In the genomic region with DNA sequence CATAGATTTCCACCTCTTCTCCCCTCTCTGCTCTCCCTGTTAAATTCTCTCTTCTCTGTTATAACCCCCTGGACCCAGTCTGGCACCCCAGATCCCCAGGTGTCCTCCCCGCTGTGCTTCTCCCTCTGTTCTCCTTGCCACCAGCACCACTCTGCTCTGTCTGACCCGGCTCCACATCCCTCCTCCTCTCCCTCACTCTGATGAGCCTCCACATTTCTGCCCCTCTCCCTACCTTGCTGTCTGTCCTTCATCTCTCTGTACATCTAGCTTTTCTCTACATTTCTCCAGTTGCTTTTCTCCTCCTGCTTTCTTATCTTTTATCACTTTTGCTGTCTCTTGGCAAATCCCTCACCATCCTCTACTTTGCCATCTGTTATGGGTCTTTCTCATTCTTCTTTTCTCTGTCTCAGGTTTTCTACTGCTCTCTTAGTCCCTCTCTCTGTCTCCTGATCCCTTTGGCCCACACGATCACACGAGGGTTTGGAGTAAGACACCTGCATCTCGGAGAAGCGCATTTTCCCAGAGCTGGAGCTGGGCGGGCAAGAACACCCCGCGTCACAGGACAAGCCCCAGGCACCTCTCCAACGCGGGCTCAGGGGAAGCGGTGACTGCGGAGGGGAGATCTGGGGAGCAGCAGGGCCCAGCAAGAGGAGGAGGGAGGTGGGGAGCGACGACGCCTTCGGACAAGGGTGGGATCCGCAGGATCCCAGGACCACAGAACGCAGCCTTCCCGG, we compare ENCODE assay signal across 8 cellular contexts. TPM values are rescaled to one million over a fixed set of nuclear protein-coding genes. Genes with fewer than 3 reads are reported as not detected.
DNase-seq lines count a peak whose midpoint lies in the region; ATAC-seq and TF ChIP-seq lines count a peak whose summit lies in the region.
"Not testable (repeated sequence)": the region's sequence is repeated elsewhere in the genome, so short reads cannot be mapped to it uniquely, and the experiment has no call there.

No MANE protein-coding gene starts in this region.

- peaks cover 0 to 74% (median 27%) of the 10 kb centered on the region in 11 donors for H3K9me3 Mint-ChIP-seq in naive thymus-derived CD4-positive, alpha-beta T cell

- peaks cover 13% of the 10 kb centered on the region for H3K36me3 ChIP-seq in HUES64 (ENCODE audit: insufficient read depth, low read length)
- peaks cover 0 to 23% (median 4%) of the 10 kb centered on the region in 3 experiments for H3K36me3 ChIP-seq in naive thymus-derived CD4-positive, alpha-beta T cell (ENCODE audit: control insufficient read depth in 2 of 3, insufficient read depth in 3 of 3, low read length in 3 of 3)

- not testable (repeated sequence) for H3K27me3 ChIP-seq in HUES64 (ENCODE audit: insufficient read depth, low read length); naive thymus-derived CD4-positive, alpha-beta T cell (ENCODE audit: control insufficient read depth in 2 of 2, insufficient read depth in 2 of 2, low read length in 2 of 2)

- H3K4me1 Mint-ChIP-seq in naive thymus-derived CD4-positive, alpha-beta T cell, result peaks cover 11 to 29% (median 17%) of the 10 kb centered on the region in 7 donors

- peak; percentile 28 for ATAC-seq in GM21576 (IDR thresholded peaks at IDR 0.05; ENCODE audit: unreplicated experiment)
- peak; percentile 23 for ATAC-seq in naive thymus-derived CD4-positive, alpha-beta T cell

- intact Hi-C loops in head of caudate nucleus (cut with DNase I), result not testable (repeated sequence)
- intact Hi-C loops in naive thymus-derived CD4-positive, alpha-beta T cell (cut with micrococcal nuclease), result loop anchor here in 1 of 2 donors (1.0 to 5.0 kb wide), 3 partner anchors 37 to 551 kb away; a partner anchor contains a TSS

- POLR2A ChIA-PET in naive thymus-derived CD4-positive, alpha-beta T cell (lab: Charles Lee), result not testable (repeated sequence)

- H3K36me3 Mint-ChIP-seq in naive thymus-derived CD4-positive, alpha-beta T cell, result peaks cover 14 to 39% (median 36%) of the 10 kb centered on the region in 5 donors

- peak overlapping the region; percentile 21 for H3K9ac ChIP-seq in HUES64 (ENCODE audit: low read depth, low read length)

- DNase-seq in Caki2 (ENCODE audit: low read depth) (peak; percentile 17), SW480 (ENCODE audit: low spot score) (peak; percentile 10), head of caudate nucleus (peak in 24 of 42 donors; percentile 5 to 57 (median 26))
- not testable (repeated sequence) for DNase-seq in astrocyte of the cerebellum (ENCODE audit: low read depth)
- peak in 4 of 9 donors; percentile 8 to 36 (median 13) for DNase-seq in naive thymus-derived CD4-positive, alpha-beta T cell
- peak; percentile 4 for DNase-seq in stimulated activated CD8-positive, alpha-beta memory T cell treated with anti-CD3 and anti-CD28 coated beads, Interleukin-7, amount 100 ng/mL, for 24 hours (ENCODE audit: low read depth)

- H3K27me3 Mint-ChIP-seq in naive thymus-derived CD4-positive, alpha-beta T cell, result not testable (repeated sequence)

- not testable (repeated sequence) for TF ChIP-seq CTCF in astrocyte of the cerebellum (IDR thresholded peaks at IDR 0.05; ENCODE audit: low read depth, low read length, missing control alignments)

- H3K4me3 Mint-ChIP-seq in naive thymus-derived CD4-positive, alpha-beta T cell, result peak overlapping the region; percentile 79 to 97 (median 92)

- H3K9me3 ChIP-seq in HUES64 (ENCODE audit: insufficient read depth, low read depth, low read length); naive thymus-derived CD4-positive, alpha-beta T cell (ENCODE audit: control insufficient read depth in 2 of 3, low read length in 3 of 3): not testable (repeated sequence)

- H3K27ac ChIP-seq in HUES64 (ENCODE audit: low read depth, low read length), result not testable (repeated sequence)
- H3K27ac ChIP-seq in naive thymus-derived CD4-positive, alpha-beta T cell (ENCODE audit: low read depth, low read length), result peak overlapping the region; percentile 71

- H3K4me1 ChIP-seq in HUES64 (ENCODE audit: insufficient read depth, low read length); naive thymus-derived CD4-positive, alpha-beta T cell (ENCODE audit: control insufficient read depth in 2 of 2, insufficient read depth in 2 of 2, low read length in 2 of 2): not testable (repeated sequence)

- in situ Hi-C loops in Caki2 (cut with HindIII; ENCODE audit: low pct_unique_long_range_greater_than_20kb, low sequenced_read_pairs); astrocyte of the cerebellum (cut with HindIII; ENCODE audit: low sequenced_read_pairs): not testable (repeated sequence)

- peak overlapping the region; percentile 68 for H3K4me3 ChIP-seq in HUES64 (ENCODE audit: low read length)
- peak overlapping the region; percentile 63 for H3K4me3 ChIP-seq in astrocyte of the cerebellum (ENCODE audit: low read depth, low read length)
- peak overlapping the region; percentile 71 for H3K4me3 ChIP-seq in naive thymus-derived CD4-positive, alpha-beta T cell (ENCODE audit: low read length)

- CTCF ChIA-PET in naive thymus-derived CD4-positive, alpha-beta T cell (lab: Charles Lee), result not testable (repeated sequence)

- H3K27ac Mint-ChIP-seq in naive thymus-derived CD4-positive, alpha-beta T cell, result peak overlapping the region; percentile 60 to 90 (median 84)

- 9% methylated on average over 18 of the region's 20 CpGs for WGBS in HUES64

RNA-seq across cellular contexts. Expression of a gene that starts 0.8 kb away (rescaled TPM):
- total RNA-seq in Caki2 (2014; rRNA removed; shearing (Covaris generic); ENCODE audit: low replicate concordance), result 15.8 and 20.7 TPM in 2 replicates
- 14.2 TPM for polyA plus RNA-seq in HUES64 (2013, experiment 1 of 2)
- polyA plus RNA-seq in HUES64 (2013, experiment 2 of 2), result 12.6 TPM
- 10 to 100 TPM in 3 of 5 experiments, 1 to 10 TPM in 2; 6.5 to 26.0 (median 21.0) TPM for total RNA-seq in naive thymus-derived CD4-positive, alpha-beta T cell
- polyA plus RNA-seq in naive thymus-derived CD4-positive, alpha-beta T cell, result 10 to 100 TPM; 10.2 to 14.4 TPM

RNA-seq across cellular contexts. Expression of a gene that starts 34.0 kb away (rescaled TPM):
- 3.3 and 4.5 TPM in 2 replicates for total RNA-seq in Caki2 (2014; rRNA removed; shearing (Covaris generic); ENCODE audit: low replicate concordance)
- 4.8 TPM for polyA plus RNA-seq in HUES64 (2013, experiment 1 of 2)
- 6.5 TPM for polyA plus RNA-seq in HUES64 (2013, experiment 2 of 2)
- 10 to 100 TPM in 4 of 5 experiments, 1 to 10 TPM in 1; 6.7 to 30.0 (median 19.8) TPM for total RNA-seq in naive thymus-derived CD4-positive, alpha-beta T cell
- polyA plus RNA-seq in naive thymus-derived CD4-positive, alpha-beta T cell, result 10 to 100 TPM in 1 of 2 donors, 1 to 10 TPM in 1; 5.2 to 17.2 TPM

RNA-seq across cellular contexts. Expression of a gene that starts 36.8 kb away (rescaled TPM):
- 30.9 and 36.6 TPM in 2 replicates for total RNA-seq in Caki2 (2014; rRNA removed; shearing (Covaris generic); ENCODE audit: low replicate concordance)
- 21.4 TPM for polyA plus RNA-seq in HUES64 (2013, experiment 1 of 2)
- polyA plus RNA-seq in HUES64 (2013, experiment 2 of 2), result 22.2 TPM
- total RNA-seq in naive thymus-derived CD4-positive, alpha-beta T cell, result 10 to 100 TPM; 10.7 to 26.7 (median 21.7) TPM
- 10 to 100 TPM; 16.0 to 25.4 TPM for polyA plus RNA-seq in naive thymus-derived CD4-positive, alpha-beta T cell
